In genomic region chr1:2236695-2237677, GRCh38 we compare ENCODE assay signal across 9 cellular contexts. TPM values are rescaled to one million over a fixed set of nuclear protein-coding genes. Genes with fewer than 3 reads are reported as not detected.
DNase-seq lines count a peak whose midpoint lies in the region; ATAC-seq and TF ChIP-seq lines count a peak whose summit lies in the region.
"Had no signal": no experiment of that assay in that cellular context is flagged by ENCODE, and none has a peak within 500 bp of the region (broad histone marks: within the 10 kb centered on the region; RNA-seq: fewer than 3 reads in every experiment).

No MANE protein-coding gene starts in this region.

- TF ChIP-seq POLR2A in testis (IDR thresholded peaks at IDR 0.05): no peak

- no peaks in the 10 kb centered on the region for H3K36me3 ChIP-seq in testis (ENCODE audit: low read depth, missing control alignments)

- H3K9me3 Mint-ChIP-seq in activated CD4-positive, alpha-beta T cell treated with anti-CD3 and anti-CD28 coated beads for 36 hours (ENCODE audit: low read depth): no peaks in the 10 kb centered on the region
- H3K9me3 Mint-ChIP-seq in activated T-cell treated with anti-CD3 and anti-CD28 coated beads, Interleukin-2, amount 50 U/mL, for 72 hours: no peaks in the 10 kb centered on the region
- no peaks in the 10 kb centered on the region for H3K9me3 Mint-ChIP-seq in immature natural killer cell
- H3K9me3 Mint-ChIP-seq: memory B cell had no signal

- H3K4me1 Mint-ChIP-seq in activated CD4-positive, alpha-beta T cell treated with anti-CD3 and anti-CD28 coated beads for 36 hours: peaks cover 83% of the 10 kb centered on the region
- H3K4me1 Mint-ChIP-seq in activated T-cell treated with anti-CD3 and anti-CD28 coated beads, Interleukin-2, amount 50 U/mL, for 72 hours (ENCODE audit: low read depth): peaks cover 91% of the 10 kb centered on the region
- H3K4me1 Mint-ChIP-seq in immature natural killer cell: peaks cover 72 to 78% of the 10 kb centered on the region in 2 donors

- H3K36me3 Mint-ChIP-seq in activated CD4-positive, alpha-beta T cell treated with anti-CD3 and anti-CD28 coated beads for 36 hours (ENCODE audit: low read depth): peaks cover 25% of the 10 kb centered on the region
- peaks cover 0 to under 1% of the 10 kb centered on the region in 2 donors for H3K36me3 Mint-ChIP-seq in activated T-cell treated with anti-CD3 and anti-CD28 coated beads, Interleukin-2, amount 50 U/mL, for 72 hours (ENCODE audit: insufficient read depth in 2 of 2)
- H3K36me3 Mint-ChIP-seq in immature natural killer cell: peaks cover 4 to 12% (median 9%) of the 10 kb centered on the region in 3 donors

- CTCF ChIA-PET in activated CD4-positive, alpha-beta T cell treated with anti-CD3 and anti-CD28 coated beads for 36 hours (lab: Charles Lee): interaction anchor here (0.6 to 1.3 kb wide), 3 partner anchors 24 to 61 kb away, joined by 3 to 4 read pairs (median 3); no protein-coding TSS in a partner anchor

- peaks cover 88% of the 10 kb centered on the region for H3K4me1 ChIP-seq in testis

- no peak for ATAC-seq in activated CD4-positive, alpha-beta T cell treated with anti-CD3 and anti-CD28 coated beads for 36 hours
- ATAC-seq in activated T-cell treated with anti-CD3 and anti-CD28 coated beads, Interleukin-2, amount 50 U/mL, for 72 hours (replicated peaks in 1 of 2): peak; percentile 26 to 34
- no peak for ATAC-seq in GM18858 (IDR thresholded peaks at IDR 0.05; ENCODE audit: unreplicated experiment)

- H3K27me3 ChIP-seq in testis: no peaks in the 10 kb centered on the region

- POLR2A ChIA-PET in activated CD4-positive, alpha-beta T cell treated with anti-CD3 and anti-CD28 coated beads for 36 hours (lab: Charles Lee): no interaction called here

- no peaks in the 10 kb centered on the region for H3K9me3 ChIP-seq in testis

- H3K4me3 Mint-ChIP-seq in activated CD4-positive, alpha-beta T cell treated with anti-CD3 and anti-CD28 coated beads for 36 hours: peak overlapping the region; percentile 39
- H3K4me3 Mint-ChIP-seq in activated T-cell treated with anti-CD3 and anti-CD28 coated beads, Interleukin-2, amount 50 U/mL, for 72 hours: peak overlapping the region; percentile 92
- peak overlapping the region; percentile 7 to 55 (median 45) for H3K4me3 Mint-ChIP-seq in immature natural killer cell

- H3K4me3 ChIP-seq in testis: no peak overlapping the region

- peak overlapping the region; percentile 48 to 83 for H3K27ac ChIP-seq in testis

- DNase-seq in activated CD4-positive, alpha-beta T cell treated with anti-CD3 and anti-CD28 coated beads for 36 hours: peak; percentile 66
- no peak for DNase-seq in activated CD4-positive, alpha-beta T cell treated with anti-CD3 and anti-CD28 coated beads for 48 hours
- peak; percentile 57 to 59 for DNase-seq in activated T-cell treated with anti-CD3 and anti-CD28 coated beads, Interleukin-2, amount 50 U/mL, for 72 hours
- DNase-seq in immature natural killer cell: peak in 2 of 3 donors; percentile 45 to 48
- DNase-seq in testis: peak; percentile 57
- no peak for DNase-seq in NCI-H187 treated with DMSO at 0.1 percent for 48 hours (lab: John Stamatoyannopoulos, UW)
- no peak for DNase-seq in mesenteric fat pad (ENCODE audit: low spot score)

- H3K27me3 Mint-ChIP-seq in activated CD4-positive, alpha-beta T cell treated with anti-CD3 and anti-CD28 coated beads for 36 hours: no peaks in the 10 kb centered on the region
- H3K27me3 Mint-ChIP-seq in activated T-cell treated with anti-CD3 and anti-CD28 coated beads, Interleukin-2, amount 50 U/mL, for 72 hours (ENCODE audit: low read depth): no peaks in the 10 kb centered on the region
- peaks cover 54 to 91% (median 88%) of the 10 kb centered on the region in 3 donors for H3K27me3 Mint-ChIP-seq in immature natural killer cell (ENCODE audit: low read depth in 3 of 3)
- H3K27me3 Mint-ChIP-seq: memory B cell had no signal

- TF ChIP-seq CTCF in testis (IDR thresholded peaks at IDR 0.05): no peak

- peak overlapping the region; percentile 82 for H3K27ac Mint-ChIP-seq in activated CD4-positive, alpha-beta T cell treated with anti-CD3 and anti-CD28 coated beads for 36 hours
- H3K27ac Mint-ChIP-seq in activated T-cell treated with anti-CD3 and anti-CD28 coated beads, Interleukin-2, amount 50 U/mL, for 72 hours: peak overlapping the region; percentile 71
- peak overlapping the region in 5 of 6 donors; percentile 66 to 100 (median 94) for H3K27ac Mint-ChIP-seq in immature natural killer cell

- 55 to 69% methylated on average over 21 to 28 of the region's 28 CpGs for WGBS in testis, 2 donors

- intact Hi-C loops in activated CD4-positive, alpha-beta T cell treated with anti-CD3 and anti-CD28 coated beads for 36 hours (cut with DNase I, micrococcal nuclease): no loop called here
- intact Hi-C loops in testis (cut with DNase I; ENCODE audit: low total_unique reads): no loop called here

RNA-seq across cellular contexts. Expression of gene SKI, which starts 8.9 kb away (rescaled TPM):
- total RNA-seq in activated CD4-positive, alpha-beta T cell treated with anti-CD3 and anti-CD28 coated beads for 36 hours: 10 to 100 TPM; 28.7 to 34.0 TPM
- total RNA-seq in activated T-cell treated with anti-CD3 and anti-CD28 coated beads, Interleukin-2, amount 50 U/mL, for 72 hours: 10 to 100 TPM; 28.5 to 32.3 TPM
- 1 to 10 TPM in 1 of 3 donors, under 1 TPM in 1, not detected in 1; 0.87 to 1.0 TPM for polyA plus RNA-seq in immature natural killer cell
- total RNA-seq in testis: 10 to 100 TPM; 85.7 to 87.1 TPM
- 40.2 TPM for polyA plus RNA-seq in testis (ENCODE audit: insufficient read depth, low read depth, low replicate concordance)
- total RNA-seq in mesenteric fat pad: 101 TPM

RNA-seq across cellular contexts. Expression of gene FAAP20, which starts 42.4 kb away (rescaled TPM):
- total RNA-seq in activated CD4-positive, alpha-beta T cell treated with anti-CD3 and anti-CD28 coated beads for 36 hours: 10 to 100 TPM; 69.7 to 84.4 TPM
- 10 to 100 TPM; 74.6 to 80.4 TPM for total RNA-seq in activated T-cell treated with anti-CD3 and anti-CD28 coated beads, Interleukin-2, amount 50 U/mL, for 72 hours
- 10 to 100 TPM; 56.7 to 99.6 (median 79.2) TPM for polyA plus RNA-seq in immature natural killer cell
- 10 to 100 TPM; 65.5 to 72.0 TPM for total RNA-seq in testis
- polyA plus RNA-seq in testis (ENCODE audit: insufficient read depth, low read depth, low replicate concordance): 72.6 TPM
- total RNA-seq in mesenteric fat pad: 42.6 TPM

Comparison
In these comparisons a context has a peak if more than half of its experiments do, and no peak if none do; other contexts are left out.
1. DNase-seq: peak in activated CD4-positive, alpha-beta T cell treated with anti-CD3 and anti-CD28 coated beads for 36 hours (single experiment), activated T-cell treated with anti-CD3 and anti-CD28 coated beads, Interleukin-2, amount 50 U/mL, for 72 hours (2 of 2), immature natural killer cell (2 of 3) and testis (single experiment); none in activated CD4-positive, alpha-beta T cell treated with anti-CD3 and anti-CD28 coated beads for 48 hours (single experiment), NCI-H187 treated with DMSO at 0.1 percent for 48 hours (single experiment) and mesenteric fat pad (single experiment).
2. ATAC-seq: peak in activated T-cell treated with anti-CD3 and anti-CD28 coated beads, Interleukin-2, amount 50 U/mL, for 72 hours (2 of 2); none in activated CD4-positive, alpha-beta T cell treated with anti-CD3 and anti-CD28 coated beads for 36 hours (single experiment) and GM18858 (single experiment).
3. H3K4me3 Mint-ChIP-seq: peak in every context shown above with its lines; median percentile 92 in activated T-cell treated with anti-CD3 and anti-CD28 coated beads, Interleukin-2, amount 50 U/mL, for 72 hours; 45 in immature natural killer cell; 39 in activated CD4-positive, alpha-beta T cell treated with anti-CD3 and anti-CD28 coated beads for 36 hours.
4. Peak in every context shown above with its lines, with median percentiles within 50 percentile points of each other: H3K27ac Mint-ChIP-seq.